Comparison of ENCODE assay signal across 2 cellular contexts in the genomic region with DNA sequence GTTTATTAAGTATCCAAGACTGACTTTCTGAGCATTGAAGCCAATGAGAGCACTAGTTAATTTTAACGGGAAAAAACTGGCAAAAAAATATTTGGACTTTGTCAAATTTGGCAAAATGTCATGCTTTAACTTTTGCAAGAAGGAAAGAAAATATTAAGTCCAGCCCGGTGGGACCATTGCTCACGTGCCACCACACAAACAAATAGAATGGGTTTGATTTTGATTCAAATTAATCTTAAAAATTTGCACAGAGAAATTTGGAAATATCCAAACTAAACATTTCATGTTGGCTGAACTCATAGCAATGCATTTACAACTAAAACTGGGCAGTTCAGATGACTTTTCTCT.
TF ChIP-seq lines count a peak whose summit lies in the region.

No MANE protein-coding gene starts in this region.

TF ChIP-seq in liver, 16 proteins besides CTCF, POLR2A, EP300 and RAD21 (continued from another document):
- TF ChIP-seq, protein P1, sequence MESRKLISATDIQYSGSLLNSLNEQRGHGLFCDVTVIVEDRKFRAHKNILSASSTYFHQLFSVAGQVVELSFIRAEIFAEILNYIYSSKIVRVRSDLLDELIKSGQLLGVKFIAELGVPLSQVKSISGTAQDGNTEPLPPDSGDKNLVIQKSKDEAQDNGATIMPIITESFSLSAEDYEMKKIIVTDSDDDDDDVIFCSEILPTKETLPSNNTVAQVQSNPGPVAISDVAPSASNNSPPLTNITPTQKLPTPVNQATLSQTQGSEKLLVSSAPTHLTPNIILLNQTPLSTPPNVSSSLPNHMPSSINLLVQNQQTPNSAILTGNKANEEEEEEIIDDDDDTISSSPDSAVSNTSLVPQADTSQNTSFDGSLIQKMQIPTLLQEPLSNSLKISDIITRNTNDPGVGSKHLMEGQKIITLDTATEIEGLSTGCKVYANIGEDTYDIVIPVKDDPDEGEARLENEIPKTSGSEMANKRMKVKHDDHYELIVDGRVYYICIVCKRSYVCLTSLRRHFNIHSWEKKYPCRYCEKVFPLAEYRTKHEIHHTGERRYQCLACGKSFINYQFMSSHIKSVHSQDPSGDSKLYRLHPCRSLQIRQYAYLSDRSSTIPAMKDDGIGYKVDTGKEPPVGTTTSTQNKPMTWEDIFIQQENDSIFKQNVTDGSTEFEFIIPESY (IDR thresholded peaks at IDR 0.05): no peak
- peak in 1 of 2 donors; percentile 65 for TF ChIP-seq HNF4A (conservative IDR thresholded peaks at IDR 0.05)
- TF ChIP-seq, protein P2, sequence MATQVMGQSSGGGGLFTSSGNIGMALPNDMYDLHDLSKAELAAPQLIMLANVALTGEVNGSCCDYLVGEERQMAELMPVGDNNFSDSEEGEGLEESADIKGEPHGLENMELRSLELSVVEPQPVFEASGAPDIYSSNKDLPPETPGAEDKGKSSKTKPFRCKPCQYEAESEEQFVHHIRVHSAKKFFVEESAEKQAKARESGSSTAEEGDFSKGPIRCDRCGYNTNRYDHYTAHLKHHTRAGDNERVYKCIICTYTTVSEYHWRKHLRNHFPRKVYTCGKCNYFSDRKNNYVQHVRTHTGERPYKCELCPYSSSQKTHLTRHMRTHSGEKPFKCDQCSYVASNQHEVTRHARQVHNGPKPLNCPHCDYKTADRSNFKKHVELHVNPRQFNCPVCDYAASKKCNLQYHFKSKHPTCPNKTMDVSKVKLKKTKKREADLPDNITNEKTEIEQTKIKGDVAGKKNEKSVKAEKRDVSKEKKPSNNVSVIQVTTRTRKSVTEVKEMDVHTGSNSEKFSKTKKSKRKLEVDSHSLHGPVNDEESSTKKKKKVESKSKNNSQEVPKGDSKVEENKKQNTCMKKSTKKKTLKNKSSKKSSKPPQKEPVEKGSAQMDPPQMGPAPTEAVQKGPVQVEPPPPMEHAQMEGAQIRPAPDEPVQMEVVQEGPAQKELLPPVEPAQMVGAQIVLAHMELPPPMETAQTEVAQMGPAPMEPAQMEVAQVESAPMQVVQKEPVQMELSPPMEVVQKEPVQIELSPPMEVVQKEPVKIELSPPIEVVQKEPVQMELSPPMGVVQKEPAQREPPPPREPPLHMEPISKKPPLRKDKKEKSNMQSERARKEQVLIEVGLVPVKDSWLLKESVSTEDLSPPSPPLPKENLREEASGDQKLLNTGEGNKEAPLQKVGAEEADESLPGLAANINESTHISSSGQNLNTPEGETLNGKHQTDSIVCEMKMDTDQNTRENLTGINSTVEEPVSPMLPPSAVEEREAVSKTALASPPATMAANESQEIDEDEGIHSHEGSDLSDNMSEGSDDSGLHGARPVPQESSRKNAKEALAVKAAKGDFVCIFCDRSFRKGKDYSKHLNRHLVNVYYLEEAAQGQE (IDR thresholded peaks at IDR 0.05): no peak
- no peak for TF ChIP-seq HNF4G (IDR thresholded peaks at IDR 0.05)
- TF ChIP-seq TAF1 (conservative IDR thresholded peaks at IDR 0.05): no peak
- TF ChIP-seq FOXA2 (IDR thresholded peaks at IDR 0.05): no peak
- TF ChIP-seq GABPA (IDR thresholded peaks at IDR 0.05 in 1 of 2, conservative IDR thresholded peaks at IDR 0.05 in 1 of 2): no peak
- no peak for TF ChIP-seq EGR1 (IDR thresholded peaks at IDR 0.05; ENCODE audit: low read depth in 2 of 2)
- TF ChIP-seq NR2F2 (IDR thresholded peaks at IDR 0.05): no peak
- peak; percentile 14 for TF ChIP-seq MAX (IDR thresholded peaks at IDR 0.05)
- TF ChIP-seq YY1 (IDR thresholded peaks at IDR 0.05): no peak
- TF ChIP-seq ATF3 (IDR thresholded peaks at IDR 0.05): no peak
- peak in 1 of 2 donors; percentile 14 for TF ChIP-seq RXRA (IDR thresholded peaks at IDR 0.05)

TF ChIP-seq in HepG2, 621 proteins besides CTCF, POLR2A, EP300 and RAD21 (continued from another document):
- TF ChIP-seq SP5 (CRISPR knock-in tag; IDR thresholded peaks at IDR 0.05; ENCODE audit: borderline replicate concordance, low read depth): no peak
- TF ChIP-seq KDM5A (IDR thresholded peaks at IDR 0.05; ENCODE audit: borderline replicate concordance, low read length): no peak
- TF ChIP-seq, protein P3, sequence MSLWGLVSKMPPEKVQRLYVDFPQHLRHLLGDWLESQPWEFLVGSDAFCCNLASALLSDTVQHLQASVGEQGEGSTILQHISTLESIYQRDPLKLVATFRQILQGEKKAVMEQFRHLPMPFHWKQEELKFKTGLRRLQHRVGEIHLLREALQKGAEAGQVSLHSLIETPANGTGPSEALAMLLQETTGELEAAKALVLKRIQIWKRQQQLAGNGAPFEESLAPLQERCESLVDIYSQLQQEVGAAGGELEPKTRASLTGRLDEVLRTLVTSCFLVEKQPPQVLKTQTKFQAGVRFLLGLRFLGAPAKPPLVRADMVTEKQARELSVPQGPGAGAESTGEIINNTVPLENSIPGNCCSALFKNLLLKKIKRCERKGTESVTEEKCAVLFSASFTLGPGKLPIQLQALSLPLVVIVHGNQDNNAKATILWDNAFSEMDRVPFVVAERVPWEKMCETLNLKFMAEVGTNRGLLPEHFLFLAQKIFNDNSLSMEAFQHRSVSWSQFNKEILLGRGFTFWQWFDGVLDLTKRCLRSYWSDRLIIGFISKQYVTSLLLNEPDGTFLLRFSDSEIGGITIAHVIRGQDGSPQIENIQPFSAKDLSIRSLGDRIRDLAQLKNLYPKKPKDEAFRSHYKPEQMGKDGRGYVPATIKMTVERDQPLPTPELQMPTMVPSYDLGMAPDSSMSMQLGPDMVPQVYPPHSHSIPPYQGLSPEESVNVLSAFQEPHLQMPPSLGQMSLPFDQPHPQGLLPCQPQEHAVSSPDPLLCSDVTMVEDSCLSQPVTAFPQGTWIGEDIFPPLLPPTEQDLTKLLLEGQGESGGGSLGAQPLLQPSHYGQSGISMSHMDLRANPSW (CRISPR knock-in tag; IDR thresholded peaks at IDR 0.05; ENCODE audit: borderline replicate concordance): no peak
- TF ChIP-seq MAFK (conservative IDR thresholded peaks at IDR 0.05 in 1 of 2, IDR thresholded peaks at IDR 0.05 in 1 of 2; ENCODE audit: low read length in 2 of 2): no peak
- TF ChIP-seq ZKSCAN8 (CRISPR knock-in tag; IDR thresholded peaks at IDR 0.05; ENCODE audit: borderline replicate concordance): no peak
- TF ChIP-seq FOXK1 (CRISPR knock-in tag; IDR thresholded peaks at IDR 0.05; ENCODE audit: borderline replicate concordance, low read depth): no peak
